Comparison of ENCODE assay signal across 1 cellular context in the genomic region with DNA sequence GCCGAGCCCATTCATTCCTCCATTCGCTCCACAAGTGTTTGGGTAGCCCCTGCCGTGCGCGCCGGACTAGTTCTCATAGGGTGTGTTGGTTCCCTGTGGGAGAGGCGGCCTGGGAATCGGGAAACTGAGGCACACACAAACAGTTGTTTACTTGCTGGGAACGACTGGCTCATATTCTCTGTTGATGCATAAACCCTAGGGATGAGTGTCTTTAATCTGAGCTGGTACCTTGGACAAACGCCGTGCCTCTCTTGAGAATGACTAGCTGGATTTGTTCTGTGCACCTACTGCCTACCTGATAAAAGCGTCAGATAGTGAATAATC.
TF ChIP-seq lines count a peak whose summit lies in the region.

No MANE protein-coding gene starts in this region.

TF ChIP-seq in GM23338, 12 proteins besides CTCF, POLR2A, EP300 and RAD21:
- TF ChIP-seq, protein P1, sequence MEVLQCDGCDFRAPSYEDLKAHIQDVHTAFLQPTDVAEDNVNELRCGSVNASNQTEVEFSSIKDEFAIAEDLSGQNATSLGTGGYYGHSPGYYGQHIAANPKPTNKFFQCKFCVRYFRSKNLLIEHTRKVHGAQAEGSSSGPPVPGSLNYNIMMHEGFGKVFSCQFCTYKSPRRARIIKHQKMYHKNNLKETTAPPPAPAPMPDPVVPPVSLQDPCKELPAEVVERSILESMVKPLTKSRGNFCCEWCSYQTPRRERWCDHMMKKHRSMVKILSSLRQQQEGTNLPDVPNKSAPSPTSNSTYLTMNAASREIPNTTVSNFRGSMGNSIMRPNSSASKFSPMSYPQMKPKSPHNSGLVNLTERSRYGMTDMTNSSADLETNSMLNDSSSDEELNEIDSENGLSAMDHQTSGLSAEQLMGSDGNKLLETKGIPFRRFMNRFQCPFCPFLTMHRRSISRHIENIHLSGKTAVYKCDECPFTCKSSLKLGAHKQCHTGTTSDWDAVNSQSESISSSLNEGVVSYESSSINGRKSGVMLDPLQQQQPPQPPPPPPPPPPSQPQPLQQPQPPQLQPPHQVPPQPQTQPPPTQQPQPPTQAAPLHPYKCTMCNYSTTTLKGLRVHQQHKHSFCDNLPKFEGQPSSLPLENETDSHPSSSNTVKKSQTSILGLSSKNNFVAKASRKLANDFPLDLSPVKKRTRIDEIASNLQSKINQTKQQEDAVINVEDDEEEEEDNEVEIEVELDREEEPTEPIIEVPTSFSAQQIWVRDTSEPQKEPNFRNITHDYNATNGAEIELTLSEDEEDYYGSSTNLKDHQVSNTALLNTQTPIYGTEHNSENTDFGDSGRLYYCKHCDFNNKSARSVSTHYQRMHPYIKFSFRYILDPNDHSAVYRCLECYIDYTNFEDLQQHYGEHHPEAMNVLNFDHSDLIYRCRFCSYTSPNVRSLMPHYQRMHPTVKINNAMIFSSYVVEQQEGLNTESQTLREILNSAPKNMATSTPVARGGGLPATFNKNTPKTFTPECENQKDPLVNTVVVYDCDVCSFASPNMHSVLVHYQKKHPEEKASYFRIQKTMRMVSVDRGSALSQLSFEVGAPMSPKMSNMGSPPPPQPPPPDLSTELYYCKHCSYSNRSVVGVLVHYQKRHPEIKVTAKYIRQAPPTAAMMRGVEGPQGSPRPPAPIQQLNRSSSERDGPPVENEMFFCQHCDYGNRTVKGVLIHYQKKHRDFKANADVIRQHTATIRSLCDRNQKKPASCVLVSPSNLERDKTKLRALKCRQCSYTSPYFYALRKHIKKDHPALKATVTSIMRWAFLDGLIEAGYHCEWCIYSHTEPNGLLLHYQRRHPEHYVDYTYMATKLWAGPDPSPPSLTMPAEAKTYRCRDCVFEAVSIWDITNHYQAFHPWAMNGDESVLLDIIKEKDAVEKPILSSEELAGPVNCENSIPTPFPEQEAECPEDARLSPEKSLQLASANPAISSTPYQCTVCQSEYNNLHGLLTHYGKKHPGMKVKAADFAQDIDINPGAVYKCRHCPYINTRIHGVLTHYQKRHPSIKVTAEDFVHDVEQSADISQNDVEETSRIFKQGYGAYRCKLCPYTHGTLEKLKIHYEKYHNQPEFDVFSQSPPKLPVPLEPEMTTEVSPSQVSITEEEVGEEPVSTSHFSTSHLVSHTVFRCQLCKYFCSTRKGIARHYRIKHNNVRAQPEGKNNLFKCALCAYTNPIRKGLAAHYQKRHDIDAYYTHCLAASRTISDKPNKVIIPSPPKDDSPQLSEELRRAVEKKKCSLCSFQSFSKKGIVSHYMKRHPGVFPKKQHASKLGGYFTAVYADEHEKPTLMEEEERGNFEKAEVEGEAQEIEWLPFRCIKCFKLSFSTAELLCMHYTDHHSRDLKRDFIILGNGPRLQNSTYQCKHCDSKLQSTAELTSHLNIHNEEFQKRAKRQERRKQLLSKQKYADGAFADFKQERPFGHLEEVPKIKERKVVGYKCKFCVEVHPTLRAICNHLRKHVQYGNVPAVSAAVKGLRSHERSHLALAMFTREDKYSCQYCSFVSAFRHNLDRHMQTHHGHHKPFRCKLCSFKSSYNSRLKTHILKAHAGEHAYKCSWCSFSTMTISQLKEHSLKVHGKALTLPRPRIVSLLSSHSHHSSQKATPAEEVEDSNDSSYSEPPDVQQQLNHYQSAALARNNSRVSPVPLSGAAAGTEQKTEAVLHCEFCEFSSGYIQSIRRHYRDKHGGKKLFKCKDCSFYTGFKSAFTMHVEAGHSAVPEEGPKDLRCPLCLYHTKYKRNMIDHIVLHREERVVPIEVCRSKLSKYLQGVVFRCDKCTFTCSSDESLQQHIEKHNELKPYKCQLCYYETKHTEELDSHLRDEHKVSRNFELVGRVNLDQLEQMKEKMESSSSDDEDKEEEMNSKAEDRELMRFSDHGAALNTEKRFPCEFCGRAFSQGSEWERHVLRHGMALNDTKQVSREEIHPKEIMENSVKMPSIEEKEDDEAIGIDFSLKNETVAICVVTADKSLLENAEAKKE (CRISPR knock-in tag; IDR thresholded peaks at IDR 0.05): no peak
- TF ChIP-seq POLR2AphosphoS5 (IDR thresholded peaks at IDR 0.05; ENCODE audit: low read depth): no peak
- no peak for TF ChIP-seq ZNF114 (CRISPR knock-in tag; IDR thresholded peaks at IDR 0.05)
- TF ChIP-seq EZH2 (IDR thresholded peaks at IDR 0.05; ENCODE audit: low read depth, unreplicated experiment): no peak
- TF ChIP-seq CREB1 (CRISPR knock-in tag; IDR thresholded peaks at IDR 0.05; ENCODE audit: low read depth): no peak
- TF ChIP-seq STAT1 (IDR thresholded peaks at IDR 0.05; ENCODE audit: unreplicated experiment): no peak
- TF ChIP-seq, protein P2, sequence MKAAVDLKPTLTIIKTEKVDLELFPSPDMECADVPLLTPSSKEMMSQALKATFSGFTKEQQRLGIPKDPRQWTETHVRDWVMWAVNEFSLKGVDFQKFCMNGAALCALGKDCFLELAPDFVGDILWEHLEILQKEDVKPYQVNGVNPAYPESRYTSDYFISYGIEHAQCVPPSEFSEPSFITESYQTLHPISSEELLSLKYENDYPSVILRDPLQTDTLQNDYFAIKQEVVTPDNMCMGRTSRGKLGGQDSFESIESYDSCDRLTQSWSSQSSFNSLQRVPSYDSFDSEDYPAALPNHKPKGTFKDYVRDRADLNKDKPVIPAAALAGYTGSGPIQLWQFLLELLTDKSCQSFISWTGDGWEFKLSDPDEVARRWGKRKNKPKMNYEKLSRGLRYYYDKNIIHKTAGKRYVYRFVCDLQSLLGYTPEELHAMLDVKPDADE (IDR thresholded peaks at IDR 0.05): no peak
- TF ChIP-seq EZH2phosphoT487 (IDR thresholded peaks at IDR 0.05; ENCODE audit: unreplicated experiment): no peak
- no peak for TF ChIP-seq JUNB (IDR thresholded peaks at IDR 0.05; ENCODE audit: unreplicated experiment)
- no peak for TF ChIP-seq NANOG (IDR thresholded peaks at IDR 0.05; ENCODE audit: borderline replicate concordance)
- TF ChIP-seq, protein P3, sequence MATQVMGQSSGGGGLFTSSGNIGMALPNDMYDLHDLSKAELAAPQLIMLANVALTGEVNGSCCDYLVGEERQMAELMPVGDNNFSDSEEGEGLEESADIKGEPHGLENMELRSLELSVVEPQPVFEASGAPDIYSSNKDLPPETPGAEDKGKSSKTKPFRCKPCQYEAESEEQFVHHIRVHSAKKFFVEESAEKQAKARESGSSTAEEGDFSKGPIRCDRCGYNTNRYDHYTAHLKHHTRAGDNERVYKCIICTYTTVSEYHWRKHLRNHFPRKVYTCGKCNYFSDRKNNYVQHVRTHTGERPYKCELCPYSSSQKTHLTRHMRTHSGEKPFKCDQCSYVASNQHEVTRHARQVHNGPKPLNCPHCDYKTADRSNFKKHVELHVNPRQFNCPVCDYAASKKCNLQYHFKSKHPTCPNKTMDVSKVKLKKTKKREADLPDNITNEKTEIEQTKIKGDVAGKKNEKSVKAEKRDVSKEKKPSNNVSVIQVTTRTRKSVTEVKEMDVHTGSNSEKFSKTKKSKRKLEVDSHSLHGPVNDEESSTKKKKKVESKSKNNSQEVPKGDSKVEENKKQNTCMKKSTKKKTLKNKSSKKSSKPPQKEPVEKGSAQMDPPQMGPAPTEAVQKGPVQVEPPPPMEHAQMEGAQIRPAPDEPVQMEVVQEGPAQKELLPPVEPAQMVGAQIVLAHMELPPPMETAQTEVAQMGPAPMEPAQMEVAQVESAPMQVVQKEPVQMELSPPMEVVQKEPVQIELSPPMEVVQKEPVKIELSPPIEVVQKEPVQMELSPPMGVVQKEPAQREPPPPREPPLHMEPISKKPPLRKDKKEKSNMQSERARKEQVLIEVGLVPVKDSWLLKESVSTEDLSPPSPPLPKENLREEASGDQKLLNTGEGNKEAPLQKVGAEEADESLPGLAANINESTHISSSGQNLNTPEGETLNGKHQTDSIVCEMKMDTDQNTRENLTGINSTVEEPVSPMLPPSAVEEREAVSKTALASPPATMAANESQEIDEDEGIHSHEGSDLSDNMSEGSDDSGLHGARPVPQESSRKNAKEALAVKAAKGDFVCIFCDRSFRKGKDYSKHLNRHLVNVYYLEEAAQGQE (IDR thresholded peaks at IDR 0.05; ENCODE audit: unreplicated experiment): no peak
- no peak for TF ChIP-seq ZNF331 (CRISPR knock-in tag; IDR thresholded peaks at IDR 0.05; ENCODE audit: low read depth)
